In genomic region chr9:71741841-71742648, GRCh38 we compare ENCODE assay signal across 1 cellular context.
A peak's percentile ranks its signal among the peaks of the same experiment; 100 is the strongest.
TF ChIP-seq lines count a peak whose summit lies in the region.

No MANE protein-coding gene starts in this region.

TF ChIP-seq in HepG2, 621 proteins besides CTCF, POLR2A, EP300 and RAD21 (continued from another document and continues in another):
- TF ChIP-seq MYNN (CRISPR knock-in tag; IDR thresholded peaks at IDR 0.05; ENCODE audit: low read depth) (no peak), ZNF850 (CRISPR knock-in tag; conservative IDR thresholded peaks at IDR 0.05) (no peak), MAZ (IDR thresholded peaks at IDR 0.05; ENCODE audit: borderline replicate concordance, low read depth, low read length) (no peak), MAZ (CRISPR knock-in tag; IDR thresholded peaks at IDR 0.05; ENCODE audit: low read depth) (no peak), FLYWCH1 (CRISPR knock-in tag; IDR thresholded peaks at IDR 0.05) (no peak), ZNF44 (CRISPR knock-in tag; IDR thresholded peaks at IDR 0.05) (no peak), CEBPG (CRISPR knock-in tag; IDR thresholded peaks at IDR 0.05) (peak; percentile 75), HDAC2 (CRISPR knock-in tag; IDR thresholded peaks at IDR 0.05) (peak; percentile 78), ZNF546 (CRISPR knock-in tag; conservative IDR thresholded peaks at IDR 0.05) (no peak), ZNF317 (CRISPR knock-in tag; IDR thresholded peaks at IDR 0.05) (no peak), NCOA2 (CRISPR knock-in tag; IDR thresholded peaks at IDR 0.05) (peak; percentile 86), ZNF747 (CRISPR knock-in tag; IDR thresholded peaks at IDR 0.05; ENCODE audit: borderline replicate concordance) (no peak; the same call in 1 of the 2 replicates), CENPBD1 (CRISPR knock-in tag; IDR thresholded peaks at IDR 0.05; ENCODE audit: borderline replicate concordance, low read depth) (no peak), ARID2 (CRISPR knock-in tag; IDR thresholded peaks at IDR 0.05; ENCODE audit: borderline replicate concordance) (no peak), GATAD2A (CRISPR knock-in tag; IDR thresholded peaks at IDR 0.05) (peak; percentile 87), CHD2 (IDR thresholded peaks at IDR 0.05; ENCODE audit: low read depth, low read length) (no peak), SMAD1 (CRISPR knock-in tag; IDR thresholded peaks at IDR 0.05; ENCODE audit: borderline replicate concordance, low read depth) (no peak), RFX1 (IDR thresholded peaks at IDR 0.05) (no peak), ZNF142 (CRISPR knock-in tag; IDR thresholded peaks at IDR 0.05) (no peak), KDM5A (IDR thresholded peaks at IDR 0.05; ENCODE audit: borderline replicate concordance, low read length) (no peak; the same call in 1 of the 2 replicates), SP1 (IDR thresholded peaks at IDR 0.05) (no peak), SP1 (CRISPR knock-in tag; IDR thresholded peaks at IDR 0.05) (no peak), ZNF225 (CRISPR knock-in tag; IDR thresholded peaks at IDR 0.05) (no peak), ZNF256 (CRISPR knock-in tag; conservative IDR thresholded peaks at IDR 0.05) (no peak), ZNF12 (CRISPR knock-in tag; IDR thresholded peaks at IDR 0.05) (no peak), ZNF383 (CRISPR knock-in tag; IDR thresholded peaks at IDR 0.05; ENCODE audit: borderline replicate concordance) (no peak), ZNF788 (CRISPR knock-in tag; IDR thresholded peaks at IDR 0.05; ENCODE audit: borderline replicate concordance) (no peak), GFI1 (CRISPR knock-in tag; IDR thresholded peaks at IDR 0.05; ENCODE audit: borderline replicate concordance) (no peak), CHD4 (IDR thresholded peaks at IDR 0.05; ENCODE audit: borderline replicate concordance, low read length) (no peak), GPBP1L1 (CRISPR knock-in tag; IDR thresholded peaks at IDR 0.05) (no peak), CENPX (CRISPR knock-in tag; IDR thresholded peaks at IDR 0.05) (no peak), SKI (IDR thresholded peaks at IDR 0.05; ENCODE audit: partially characterized antibody) (no peak), PHF8 (CRISPR knock-in tag; IDR thresholded peaks at IDR 0.05) (no peak), MAFK (conservative IDR thresholded peaks at IDR 0.05 in 1 of 2, IDR thresholded peaks at IDR 0.05 in 1 of 2; ENCODE audit: low read length in 2 of 2) (no peak), TRIM22 (IDR thresholded peaks at IDR 0.05) (no peak), ZNF430 (CRISPR knock-in tag; IDR thresholded peaks at IDR 0.05) (no peak)
- TF ChIP-seq, protein P1, sequence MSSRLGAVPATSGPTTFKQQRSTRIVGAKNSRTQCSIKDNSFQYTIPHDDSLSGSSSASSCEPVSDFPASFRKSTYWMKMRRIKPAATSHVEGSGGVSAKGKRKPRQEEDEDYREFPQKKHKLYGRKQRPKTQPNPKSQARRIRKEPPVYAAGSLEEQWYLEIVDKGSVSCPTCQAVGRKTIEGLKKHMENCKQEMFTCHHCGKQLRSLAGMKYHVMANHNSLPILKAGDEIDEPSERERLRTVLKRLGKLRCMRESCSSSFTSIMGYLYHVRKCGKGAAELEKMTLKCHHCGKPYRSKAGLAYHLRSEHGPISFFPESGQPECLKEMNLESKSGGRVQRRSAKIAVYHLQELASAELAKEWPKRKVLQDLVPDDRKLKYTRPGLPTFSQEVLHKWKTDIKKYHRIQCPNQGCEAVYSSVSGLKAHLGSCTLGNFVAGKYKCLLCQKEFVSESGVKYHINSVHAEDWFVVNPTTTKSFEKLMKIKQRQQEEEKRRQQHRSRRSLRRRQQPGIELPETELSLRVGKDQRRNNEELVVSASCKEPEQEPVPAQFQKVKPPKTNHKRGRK (CRISPR knock-in tag; IDR thresholded peaks at IDR 0.05), result no peak
- TF ChIP-seq, protein P2, sequence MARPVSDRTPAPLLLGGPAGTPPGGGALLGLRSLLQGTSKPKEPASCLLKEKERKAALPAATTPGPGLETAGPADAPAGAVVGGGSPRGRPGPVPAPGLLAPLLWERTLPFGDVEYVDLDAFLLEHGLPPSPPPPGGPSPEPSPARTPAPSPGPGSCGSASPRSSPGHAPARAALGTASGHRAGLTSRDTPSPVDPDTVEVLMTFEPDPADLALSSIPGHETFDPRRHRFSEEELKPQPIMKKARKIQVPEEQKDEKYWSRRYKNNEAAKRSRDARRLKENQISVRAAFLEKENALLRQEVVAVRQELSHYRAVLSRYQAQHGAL (CRISPR knock-in tag; IDR thresholded peaks at IDR 0.05; ENCODE audit: not compliant biosample characterization), result no peak
- TF ChIP-seq, protein P3, sequence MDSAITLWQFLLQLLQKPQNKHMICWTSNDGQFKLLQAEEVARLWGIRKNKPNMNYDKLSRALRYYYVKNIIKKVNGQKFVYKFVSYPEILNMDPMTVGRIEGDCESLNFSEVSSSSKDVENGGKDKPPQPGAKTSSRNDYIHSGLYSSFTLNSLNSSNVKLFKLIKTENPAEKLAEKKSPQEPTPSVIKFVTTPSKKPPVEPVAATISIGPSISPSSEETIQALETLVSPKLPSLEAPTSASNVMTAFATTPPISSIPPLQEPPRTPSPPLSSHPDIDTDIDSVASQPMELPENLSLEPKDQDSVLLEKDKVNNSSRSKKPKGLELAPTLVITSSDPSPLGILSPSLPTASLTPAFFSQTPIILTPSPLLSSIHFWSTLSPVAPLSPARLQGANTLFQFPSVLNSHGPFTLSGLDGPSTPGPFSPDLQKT (CRISPR knock-in tag; IDR thresholded peaks at IDR 0.05; ENCODE audit: borderline replicate concordance), result no peak
- TF ChIP-seq, protein P4, sequence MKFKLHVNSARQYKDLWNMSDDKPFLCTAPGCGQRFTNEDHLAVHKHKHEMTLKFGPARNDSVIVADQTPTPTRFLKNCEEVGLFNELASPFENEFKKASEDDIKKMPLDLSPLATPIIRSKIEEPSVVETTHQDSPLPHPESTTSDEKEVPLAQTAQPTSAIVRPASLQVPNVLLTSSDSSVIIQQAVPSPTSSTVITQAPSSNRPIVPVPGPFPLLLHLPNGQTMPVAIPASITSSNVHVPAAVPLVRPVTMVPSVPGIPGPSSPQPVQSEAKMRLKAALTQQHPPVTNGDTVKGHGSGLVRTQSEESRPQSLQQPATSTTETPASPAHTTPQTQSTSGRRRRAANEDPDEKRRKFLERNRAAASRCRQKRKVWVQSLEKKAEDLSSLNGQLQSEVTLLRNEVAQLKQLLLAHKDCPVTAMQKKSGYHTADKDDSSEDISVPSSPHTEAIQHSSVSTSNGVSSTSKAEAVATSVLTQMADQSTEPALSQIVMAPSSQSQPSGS (CRISPR knock-in tag; IDR thresholded peaks at IDR 0.05), result peak; percentile 97
- TF ChIP-seq, protein P5, sequence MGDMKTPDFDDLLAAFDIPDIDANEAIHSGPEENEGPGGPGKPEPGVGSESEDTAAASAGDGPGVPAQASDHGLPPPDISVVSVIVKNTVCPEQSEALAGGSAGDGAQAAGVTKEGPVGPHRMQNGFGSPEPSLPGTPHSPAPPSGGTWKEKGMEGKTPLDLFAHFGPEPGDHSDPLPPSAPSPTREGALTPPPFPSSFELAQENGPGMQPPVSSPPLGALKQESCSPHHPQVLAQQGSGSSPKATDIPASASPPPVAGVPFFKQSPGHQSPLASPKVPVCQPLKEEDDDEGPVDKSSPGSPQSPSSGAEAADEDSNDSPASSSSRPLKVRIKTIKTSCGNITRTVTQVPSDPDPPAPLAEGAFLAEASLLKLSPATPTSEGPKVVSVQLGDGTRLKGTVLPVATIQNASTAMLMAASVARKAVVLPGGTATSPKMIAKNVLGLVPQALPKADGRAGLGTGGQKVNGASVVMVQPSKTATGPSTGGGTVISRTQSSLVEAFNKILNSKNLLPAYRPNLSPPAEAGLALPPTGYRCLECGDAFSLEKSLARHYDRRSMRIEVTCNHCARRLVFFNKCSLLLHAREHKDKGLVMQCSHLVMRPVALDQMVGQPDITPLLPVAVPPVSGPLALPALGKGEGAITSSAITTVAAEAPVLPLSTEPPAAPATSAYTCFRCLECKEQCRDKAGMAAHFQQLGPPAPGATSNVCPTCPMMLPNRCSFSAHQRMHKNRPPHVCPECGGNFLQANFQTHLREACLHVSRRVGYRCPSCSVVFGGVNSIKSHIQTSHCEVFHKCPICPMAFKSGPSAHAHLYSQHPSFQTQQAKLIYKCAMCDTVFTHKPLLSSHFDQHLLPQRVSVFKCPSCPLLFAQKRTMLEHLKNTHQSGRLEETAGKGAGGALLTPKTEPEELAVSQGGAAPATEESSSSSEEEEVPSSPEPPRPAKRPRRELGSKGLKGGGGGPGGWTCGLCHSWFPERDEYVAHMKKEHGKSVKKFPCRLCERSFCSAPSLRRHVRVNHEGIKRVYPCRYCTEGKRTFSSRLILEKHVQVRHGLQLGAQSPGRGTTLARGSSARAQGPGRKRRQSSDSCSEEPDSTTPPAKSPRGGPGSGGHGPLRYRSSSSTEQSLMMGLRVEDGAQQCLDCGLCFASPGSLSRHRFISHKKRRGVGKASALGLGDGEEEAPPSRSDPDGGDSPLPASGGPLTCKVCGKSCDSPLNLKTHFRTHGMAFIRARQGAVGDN (CRISPR knock-in tag; IDR thresholded peaks at IDR 0.05), result no peak
- TF ChIP-seq, protein P6, sequence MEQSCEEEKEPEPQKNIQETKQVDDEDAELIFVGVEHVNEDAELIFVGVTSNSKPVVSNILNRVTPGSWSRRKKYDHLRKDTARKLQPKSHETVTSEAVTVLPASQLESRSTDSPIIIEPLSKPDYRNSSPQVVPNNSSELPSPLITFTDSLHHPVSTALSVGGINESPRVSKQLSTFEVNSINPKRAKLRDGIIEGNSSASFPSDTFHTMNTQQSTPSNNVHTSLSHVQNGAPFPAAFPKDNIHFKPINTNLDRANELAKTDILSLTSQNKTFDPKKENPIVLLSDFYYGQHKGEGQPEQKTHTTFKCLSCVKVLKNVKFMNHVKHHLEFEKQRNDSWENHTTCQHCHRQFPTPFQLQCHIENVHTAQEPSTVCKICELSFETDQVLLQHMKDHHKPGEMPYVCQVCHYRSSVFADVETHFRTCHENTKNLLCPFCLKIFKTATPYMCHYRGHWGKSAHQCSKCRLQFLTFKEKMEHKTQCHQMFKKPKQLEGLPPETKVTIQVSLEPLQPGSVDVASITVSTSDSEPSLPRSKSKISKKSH (CRISPR knock-in tag; IDR thresholded peaks at IDR 0.05; ENCODE audit: borderline replicate concordance), result no peak
